8 cellular contexts compared by ENCODE assay signal in the genomic region with DNA sequence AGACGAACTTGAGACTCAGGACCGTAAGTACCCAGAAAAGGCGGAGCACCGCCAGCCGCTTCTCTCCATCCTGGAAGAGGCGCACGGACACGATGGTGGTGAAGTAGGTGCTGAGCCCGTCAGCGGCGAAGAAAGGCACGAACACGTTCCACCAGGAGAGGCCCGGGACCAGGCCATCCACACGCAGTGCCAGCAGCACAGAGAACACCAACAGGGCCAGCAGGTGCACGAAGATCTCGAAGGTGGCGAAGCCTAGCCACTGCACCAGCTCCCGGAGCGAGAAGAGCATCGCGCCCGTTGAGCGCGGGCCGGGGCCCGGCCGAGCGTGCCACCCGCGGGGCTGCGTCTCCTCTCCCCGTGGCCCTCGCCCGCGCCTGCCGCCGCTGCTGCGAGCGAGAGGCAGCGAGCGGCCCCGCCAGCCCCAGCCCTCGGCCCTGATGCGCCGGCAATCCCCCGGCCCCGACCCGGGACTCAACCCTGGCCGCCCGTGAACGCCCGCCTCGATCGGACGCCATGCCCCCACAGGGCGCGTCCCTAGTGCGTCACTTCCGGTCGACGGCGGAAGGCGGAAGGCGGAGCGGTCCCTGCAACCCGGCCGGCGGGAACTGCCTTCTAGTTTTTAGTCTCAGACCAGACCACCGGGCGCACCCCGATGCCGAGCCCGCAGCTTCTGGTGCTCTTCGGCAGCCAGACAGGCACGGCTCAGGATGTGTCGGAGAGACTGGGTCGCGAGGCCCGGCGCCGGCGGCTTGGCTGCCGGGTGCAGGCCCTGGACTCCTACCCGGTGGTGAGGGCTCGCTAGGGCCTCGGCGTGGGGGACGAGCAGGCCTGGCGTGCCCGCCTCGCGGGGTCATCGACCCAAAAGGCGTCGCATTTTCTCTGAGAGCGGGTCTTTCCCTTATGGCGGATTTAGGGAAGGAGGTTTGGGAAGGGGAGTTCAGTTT. TPM values are rescaled to one million over a fixed set of nuclear protein-coding genes. Genes with fewer than 3 reads are reported as not detected.
DNase-seq lines count a peak whose midpoint lies in the region; ATAC-seq, FAIRE-seq and TF ChIP-seq lines count a peak whose summit lies in the region.

A gene (plus strand): TSS at position 575 of the 944 bp plus-strand sequence. CDS start 78 bp downstream, at position 653.
A gene with protein sequence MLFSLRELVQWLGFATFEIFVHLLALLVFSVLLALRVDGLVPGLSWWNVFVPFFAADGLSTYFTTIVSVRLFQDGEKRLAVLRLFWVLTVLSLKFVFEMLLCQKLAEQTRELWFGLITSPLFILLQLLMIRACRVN (minus strand): TSS at position 523 of the 944 bp plus-strand sequence. CDS start 234 bp downstream, at position 289.

- peaks cover 10% of the 10 kb centered on the region for H4K20me1 ChIP-seq in astrocyte (ENCODE audit: insufficient read depth, low read length)

- peak within 1 kb of the TSS; percentile 97 for H3K9ac ChIP-seq in astrocyte (ENCODE audit: low read length)

- H2AFZ ChIP-seq in astrocyte (ENCODE audit: low read depth, low read length) = peak within 1 kb of the TSS; percentile 83

- H3K79me2 ChIP-seq in astrocyte (ENCODE audit: insufficient read depth, low read length) = peaks cover 53% of the 10 kb centered on the region

- TF ChIP-seq CTCF in HFFc6 (IDR thresholded peaks at IDR 0.05) (no peak), astrocyte (IDR thresholded peaks at IDR 0.05; ENCODE audit: insufficient read depth, low read depth, low read length) (no peak)

- H3K4me1 ChIP-seq in astrocyte (ENCODE audit: insufficient read depth, low read length) (peaks cover 23% of the 10 kb centered on the region), right cardiac atrium (ENCODE audit: control insufficient read depth, insufficient read depth, low read length) (peaks cover 14% of the 10 kb centered on the region), urinary bladder (ENCODE audit: insufficient read depth) (no peaks in the 10 kb centered on the region)

- H3K27me3 Mint-ChIP-seq in HFFc6 (ENCODE audit: insufficient read depth) (peaks cover 1% of the 10 kb centered on the region), astrocyte (ENCODE audit: low read depth, unreplicated experiment) (no peaks in the 10 kb centered on the region)

- H3K36me3 ChIP-seq in astrocyte (ENCODE audit: insufficient read depth, low read length) = no peaks in the 10 kb centered on the region
- no peaks in the 10 kb centered on the region for H3K36me3 ChIP-seq in urinary bladder (ENCODE audit: insufficient read depth)

- no peak for FAIRE-seq in astrocyte (lab: Jason Lieb, UNC)

- H3K4me3 ChIP-seq in astrocyte (ENCODE audit: insufficient read depth, low read depth, low read length) (peak within 1 kb of the TSS; percentile 90), right cardiac atrium (ENCODE audit: low read length) (peak within 1 kb of the TSS; percentile 89), urinary bladder (ENCODE audit: low read depth, low read length) (peak within 1 kb of the TSS; percentile 92)

- H3K4me1 Mint-ChIP-seq in HFFc6 (ENCODE audit: low read depth) = peaks cover 33% of the 10 kb centered on the region
- peaks cover 14% of the 10 kb centered on the region for H3K4me1 Mint-ChIP-seq in astrocyte (ENCODE audit: low read depth, unreplicated experiment)

- H3K27me3 ChIP-seq in astrocyte (ENCODE audit: insufficient read depth, low read length) (no peaks in the 10 kb centered on the region), right cardiac atrium (ENCODE audit: control insufficient read depth, insufficient read depth) (no peaks in the 10 kb centered on the region)

- H3K27ac Mint-ChIP-seq in HFFc6 (peak within 1 kb of the TSS; percentile 86), astrocyte (ENCODE audit: unreplicated experiment) (peak within 1 kb of the TSS; percentile 89)

- intact Hi-C loops in right cardiac atrium (cut with DNase I) = no loop called here

- peak within 1 kb of the TSS; percentile 85 for H3K27ac ChIP-seq in astrocyte (ENCODE audit: low read depth, low read length)
- H3K27ac ChIP-seq in right cardiac atrium (ENCODE audit: low read length) = peak within 1 kb of the TSS; percentile 35
- peak within 1 kb of the TSS; percentile 54 for H3K27ac ChIP-seq in urinary bladder (ENCODE audit: low read depth)

- H3K9me3 Mint-ChIP-seq in HFFc6 = no peaks in the 10 kb centered on the region
- H3K9me3 Mint-ChIP-seq in astrocyte (ENCODE audit: unreplicated experiment) = no peaks in the 10 kb centered on the region

- H3K4me3 Mint-ChIP-seq in HFFc6 = peak within 1 kb of the TSS; percentile 98
- peak within 1 kb of the TSS; percentile 95 for H3K4me3 Mint-ChIP-seq in astrocyte (ENCODE audit: unreplicated experiment)

- H3K36me3 Mint-ChIP-seq in HFFc6 (ENCODE audit: low read depth) (peaks cover 20% of the 10 kb centered on the region), astrocyte (ENCODE audit: low read depth, unreplicated experiment) (peaks cover 4% of the 10 kb centered on the region)

- peak within 1 kb of the TSS; percentile 98 for H3K4me2 ChIP-seq in astrocyte (ENCODE audit: low read length)

- ATAC-seq in right cardiac atrium = peak; percentile 74

- no peaks in the 10 kb centered on the region for H3K9me3 ChIP-seq in astrocyte (ENCODE audit: insufficient read depth, low read depth, low read length)
- H3K9me3 ChIP-seq in right cardiac atrium (ENCODE audit: control insufficient read depth, low read length) = no peaks in the 10 kb centered on the region

- DNase-seq in EL (peak; percentile 85), HFFc6 (peak; percentile 77), NCI-H2029 (lab: John Stamatoyannopoulos, UW) (peak; percentile 88), T1000 (lab: John Stamatoyannopoulos, UW) (peak; percentile 58), astrocyte (ENCODE audit: low read depth) (peak; percentile 62), right cardiac atrium (peak; percentile 92 to 97 (median 96)), pulmonary artery endothelial cell (ENCODE audit: low read depth, low spot score) (peak; percentile 46)

- WGBS in right cardiac atrium = under 1% methylated on average over 98 of the region's 98 CpGs
- under 1% methylated on average over 98 of the region's 98 CpGs for WGBS in urinary bladder

RNA-seq across cellular contexts. Expression of the first gene that starts in this region (rescaled TPM):
- 10 to 100 TPM; 13.1 to 17.3 (median 16.6) TPM for total RNA-seq in HFFc6 (2021; fragmentation: NEBNext Ultra II Directional; extraction: Animal tissue kit (Norgen Biotek cat#: 25700))
- 13.7 and 14.5 TPM in 2 replicates for total RNA-seq in astrocyte
- 1 to 10 TPM; 5.1 to 7.9 (median 5.9) TPM for total RNA-seq in right cardiac atrium
- 5.2 TPM for polyA plus RNA-seq in right cardiac atrium
- total RNA-seq in pulmonary artery endothelial cell = 3.5 and 4.2 TPM in 2 replicates
- total RNA-seq in urinary bladder = 3.2 TPM
- polyA plus RNA-seq in urinary bladder = 10.4 TPM

RNA-seq across cellular contexts. Expression of the second gene that starts in this region (rescaled TPM):
- total RNA-seq in HFFc6 (2021; fragmentation: NEBNext Ultra II Directional; extraction: Animal tissue kit (Norgen Biotek cat#: 25700)) = 10 to 100 TPM; 38.7 to 47.4 (median 40.1) TPM
- total RNA-seq in astrocyte (28.7 and 30.9 TPM in 2 replicates), right cardiac atrium (10 to 100 TPM; 28.9 to 41.3 (median 39.9) TPM), pulmonary artery endothelial cell (26.1 and 34.2 TPM in 2 replicates), urinary bladder (24.2 TPM)
- polyA plus RNA-seq in right cardiac atrium (47.5 TPM), urinary bladder (41.2 TPM)

Comparison
In these comparisons a context has a peak if more than half of its experiments do, and no peak if none do; other contexts are left out.
1. Peak in every context shown above with its lines: DNase-seq, ATAC-seq, H3K4me3 ChIP-seq and H3K27ac ChIP-seq.
2. DNase-seq: peak in every context shown above with its lines; median percentile 96 in right cardiac atrium; 88 in NCI-H2029; 85 in EL; 77 in HFFc6; 62 in astrocyte; 58 in T1000; 46 in pulmonary artery endothelial cell.
3. H3K27ac ChIP-seq: peak in every context shown above with its lines; median percentile 85 in astrocyte; 54 in urinary bladder; 35 in right cardiac atrium.